8 cellular contexts compared by ENCODE assay signal in genomic region chr6:138692978-138693909, GRCh38.
DNase-seq lines count a peak whose midpoint lies in the region; ATAC-seq and TF ChIP-seq lines count a peak whose summit lies in the region.

No MANE protein-coding gene starts in this region.

- 0 out of 2 replicates have a peak, but pooled peaks have one; percentile 5 for TF ChIP-seq RAD21 in Ishikawa (IDR thresholded peaks at IDR 0.05; ENCODE audit: low read depth)

- no peaks in the 10 kb centered on the region for H3K27me3 ChIP-seq in RWPE2 (ENCODE audit: insufficient read depth, poor library complexity, severe bottlenecking)

- H3K27ac ChIP-seq in RWPE2 (ENCODE audit: poor library complexity, severe bottlenecking): peak overlapping the region; percentile 81

- H3K4me3 ChIP-seq in GM08714 (ENCODE audit: low read length) (peak overlapping the region; percentile 87), RWPE2 (ENCODE audit: severe bottlenecking) (peak overlapping the region; percentile 94), astrocyte of the cerebellum (ENCODE audit: low read depth, low read length) (peak overlapping the region; percentile 83)

- no peak; the same call in 1 of the 2 replicates for TF ChIP-seq EP300 in Ishikawa (IDR thresholded peaks at IDR 0.05; ENCODE audit: borderline replicate concordance)

- no peak for TF ChIP-seq CTCF in RWPE2 (IDR thresholded peaks at IDR 0.05; ENCODE audit: poor library complexity, severe bottlenecking)
- no peak for TF ChIP-seq CTCF in astrocyte of the cerebellum (IDR thresholded peaks at IDR 0.05; ENCODE audit: low read depth, low read length, missing control alignments)

- no peaks in the 10 kb centered on the region for H3K9me3 ChIP-seq in RWPE2 (ENCODE audit: severe bottlenecking)

- DNase-seq in RWPE2 (ENCODE audit: low spot score) (peak; percentile 85), astrocyte of the cerebellum (ENCODE audit: low read depth) (peak; percentile 38), hepatic stellate cell (ENCODE audit: low spot score) (peak; percentile 64), pulmonary artery endothelial cell (ENCODE audit: low read depth, low spot score) (peak; percentile 52), NK-92 (lab: John Stamatoyannopoulos, UW; ENCODE audit: unreplicated experiment) (no peak)

- peaks cover 4% of the 10 kb centered on the region; the same call in 1 of the 2 replicates for H3K36me3 ChIP-seq in RWPE2 (ENCODE audit: low read depth)

- peaks cover 11% of the 10 kb centered on the region for H3K4me1 ChIP-seq in RWPE2 (ENCODE audit: insufficient read depth, poor library complexity, severe bottlenecking)

- in situ Hi-C loops in astrocyte of the cerebellum (cut with HindIII; ENCODE audit: low sequenced_read_pairs): no loop called here

- ATAC-seq in GM21825 (IDR thresholded peaks at IDR 0.05; ENCODE audit: unreplicated experiment): peak; percentile 61
- ATAC-seq in RWPE2 (ENCODE audit: low read depth): peak; percentile 68

TF ChIP-seq in Ishikawa, 13 proteins besides CTCF, POLR2A, EP300 and RAD21:
- peak; percentile 43; the same call in 1 of the 2 replicates for TF ChIP-seq MAX (IDR thresholded peaks at IDR 0.05)
- no peak for TF ChIP-seq EGR1 (IDR thresholded peaks at IDR 0.05)
- no peak for TF ChIP-seq FOXM1 (IDR thresholded peaks at IDR 0.05; ENCODE audit: borderline replicate concordance, low read depth)
- TF ChIP-seq TEAD4 (IDR thresholded peaks at IDR 0.05): 0 out of 2 replicates have a peak, but pooled peaks have one; percentile 33
- TF ChIP-seq NFIC (IDR thresholded peaks at IDR 0.05): peak; percentile 47
- no peak for TF ChIP-seq TCF12 (IDR thresholded peaks at IDR 0.05; ENCODE audit: low read depth)
- no peak for TF ChIP-seq REST (IDR thresholded peaks at IDR 0.05; ENCODE audit: low read depth)
- no peak for TF ChIP-seq CEBPB (IDR thresholded peaks at IDR 0.05)
- peak; percentile 5; the same call in 1 of the 2 replicates for TF ChIP-seq ZBTB7A (IDR thresholded peaks at IDR 0.05; ENCODE audit: low read depth)
- TF ChIP-seq YY1 (IDR thresholded peaks at IDR 0.05; ENCODE audit: low read depth): 0 out of 2 replicates have a peak, but pooled peaks have one; percentile 12
- no peak for TF ChIP-seq CREB1 (IDR thresholded peaks at IDR 0.05; ENCODE audit: low read depth)
- TF ChIP-seq USF1 (IDR thresholded peaks at IDR 0.05): peak; percentile 11; the same call in 1 of the 2 replicates
- peak; percentile 32; the same call in 1 of the 2 replicates for TF ChIP-seq TAF1 (IDR thresholded peaks at IDR 0.05; ENCODE audit: low read depth)
